Comparison of ENCODE assay signal across 13 cellular contexts in genomic region chr19:7417671-7418324, GRCh38.
DNase-seq lines count a peak whose midpoint lies in the region; ATAC-seq and TF ChIP-seq lines count a peak whose summit lies in the region.
"Had no signal": no experiment of that assay in that cellular context is flagged by ENCODE, and none has a peak within 500 bp of the region (broad histone marks: within the 10 kb centered on the region; RNA-seq: fewer than 3 reads in every experiment).

No MANE protein-coding gene starts in this region.

- no peak overlapping the region for H3K4me3 Mint-ChIP-seq in activated CD8-positive, alpha-beta T cell treated with anti-CD3 and anti-CD28 coated beads, Interleukin-2, amount 10 ng/mL, durations not matched to agents 7 days and 5 days
- H3K4me3 Mint-ChIP-seq in progenitor cell of endocrine pancreas (ENCODE audit: low read depth): no peak overlapping the region
- H3K4me3 Mint-ChIP-seq: activated CD4-positive, alpha-beta T cell treated with anti-CD3 and anti-CD28 coated beads, Interleukin-2, amount 10 ng/mL, durations not matched to agents 24 days and 14 days had no signal

- no peaks in the 10 kb centered on the region for H3K27me3 Mint-ChIP-seq in activated CD8-positive, alpha-beta T cell treated with anti-CD3 and anti-CD28 coated beads, Interleukin-2, amount 10 ng/mL, durations not matched to agents 7 days and 5 days (ENCODE audit: low read depth)
- no peaks in the 10 kb centered on the region for H3K27me3 Mint-ChIP-seq in progenitor cell of endocrine pancreas
- H3K27me3 Mint-ChIP-seq: activated CD4-positive, alpha-beta T cell treated with anti-CD3 and anti-CD28 coated beads, Interleukin-2, amount 10 ng/mL, durations not matched to agents 24 days and 14 days had no signal

- no peak for ATAC-seq in activated CD8-positive, alpha-beta T cell treated with anti-CD3 and anti-CD28 coated beads, Interleukin-2, amount 10 ng/mL, durations not matched to agents 7 days and 5 days
- ATAC-seq in GM19023 (IDR thresholded peaks at IDR 0.05; ENCODE audit: unreplicated experiment): no peak

- H3K36me3 Mint-ChIP-seq in activated CD8-positive, alpha-beta T cell treated with anti-CD3 and anti-CD28 coated beads, Interleukin-2, amount 10 ng/mL, durations not matched to agents 7 days and 5 days (ENCODE audit: low read depth): peaks cover 13% of the 10 kb centered on the region
- H3K36me3 Mint-ChIP-seq in progenitor cell of endocrine pancreas (ENCODE audit: insufficient read depth): peaks cover 8% of the 10 kb centered on the region

- peaks cover 3% of the 10 kb centered on the region for H3K4me1 Mint-ChIP-seq in activated CD8-positive, alpha-beta T cell treated with anti-CD3 and anti-CD28 coated beads, Interleukin-2, amount 10 ng/mL, durations not matched to agents 7 days and 5 days (ENCODE audit: low read depth)
- peaks cover 28% of the 10 kb centered on the region for H3K4me1 Mint-ChIP-seq in progenitor cell of endocrine pancreas (ENCODE audit: low read depth)

- CTCF ChIA-PET in activated CD8-positive, alpha-beta T cell treated with anti-CD3 and anti-CD28 coated beads, Interleukin-2, amount 10 ng/mL, durations not matched to agents 7 days and 5 days (lab: Charles Lee): interaction anchor here (0.6 kb wide), 1 partner anchor 8 kb away, joined by 3 read pairs; no protein-coding TSS in a partner anchor

- peak; percentile 34 for DNase-seq in EL
- DNase-seq in activated CD8-positive, alpha-beta T cell treated with anti-CD3 and anti-CD28 coated beads, Interleukin-2, amount 10 ng/mL, durations not matched to agents 7 days and 5 days: no peak
- no peak for DNase-seq in epithelial cell of prostate (ENCODE audit: low read depth, low spot score)
- DNase-seq in progenitor cell of endocrine pancreas (ENCODE audit: low spot score, unreplicated experiment): no peak
- DNase-seq in NCI-H446 treated with DMSO at 0.1 percent for 48 hours (lab: John Stamatoyannopoulos, UW): no peak
- no peak for DNase-seq in NCI-H345 treated with DMSO at 0.1 percent for 48 hours (lab: John Stamatoyannopoulos, UW; ENCODE audit: unreplicated experiment)
- DNase-seq: activated CD4-positive, alpha-beta T cell treated with anti-CD3 and anti-CD28 coated beads, Interleukin-2, amount 10 ng/mL, durations not matched to agents 24 days and 14 days; DMS153; head of caudate nucleus; NCI-H1105 treated with DMSO at 0.1 percent for 48 hours; testis had no signal

- peak overlapping the region; percentile 2 for H3K27ac Mint-ChIP-seq in activated CD8-positive, alpha-beta T cell treated with anti-CD3 and anti-CD28 coated beads, Interleukin-2, amount 10 ng/mL, durations not matched to agents 7 days and 5 days
- H3K27ac Mint-ChIP-seq in progenitor cell of endocrine pancreas: peak overlapping the region; percentile 92
- H3K27ac Mint-ChIP-seq: activated CD4-positive, alpha-beta T cell treated with anti-CD3 and anti-CD28 coated beads, Interleukin-2, amount 10 ng/mL, durations not matched to agents 24 days and 14 days had no signal

- no peak for TF ChIP-seq CTCF in progenitor cell of endocrine pancreas (IDR thresholded peaks at IDR 0.05; ENCODE audit: unreplicated experiment)

- no peaks in the 10 kb centered on the region for H3K9me3 Mint-ChIP-seq in activated CD8-positive, alpha-beta T cell treated with anti-CD3 and anti-CD28 coated beads, Interleukin-2, amount 10 ng/mL, durations not matched to agents 7 days and 5 days (ENCODE audit: insufficient read depth)
- H3K9me3 Mint-ChIP-seq in progenitor cell of endocrine pancreas (ENCODE audit: low read depth): no peaks in the 10 kb centered on the region
- H3K9me3 Mint-ChIP-seq: activated CD4-positive, alpha-beta T cell treated with anti-CD3 and anti-CD28 coated beads, Interleukin-2, amount 10 ng/mL, durations not matched to agents 24 days and 14 days had no signal

- H3K27ac ChIP-seq in epithelial cell of prostate: peak overlapping the region; percentile 60
- H3K27ac ChIP-seq: SK-N-MC, testis had no signal

- POLR2A ChIA-PET in activated CD8-positive, alpha-beta T cell treated with anti-CD3 and anti-CD28 coated beads, Interleukin-2, amount 10 ng/mL, durations not matched to agents 7 days and 5 days (lab: Charles Lee): no interaction called here
